1 cellular context compared by ENCODE assay signal in genomic region chr21:45309541-45310381, GRCh38.
TF ChIP-seq lines count a peak whose summit lies in the region.

No MANE protein-coding gene starts in this region.

TF ChIP-seq in IMR-90, 13 proteins besides CTCF, POLR2A, EP300 and RAD21:
- TF ChIP-seq BHLHE40 (IDR thresholded peaks at IDR 0.05; ENCODE audit: low read depth, low read length) (no peak), MXI1 (IDR thresholded peaks at IDR 0.05; ENCODE audit: borderline replicate concordance, low read depth, low read length) (no peak), RCOR1 (IDR thresholded peaks at IDR 0.05; ENCODE audit: insufficient replicate concordance, low read length) (no peak), CHD1 (IDR thresholded peaks at IDR 0.05; ENCODE audit: low read depth, low read length) (no peak), RFX5 (IDR thresholded peaks at IDR 0.05; ENCODE audit: low read depth, low read length) (no peak), SMC3 (IDR thresholded peaks at IDR 0.05; ENCODE audit: low read depth, low read length) (no peak), MAZ (IDR thresholded peaks at IDR 0.05; ENCODE audit: borderline replicate concordance, low read depth, low read length) (no peak), NFE2L2 (IDR thresholded peaks at IDR 0.05; ENCODE audit: low read depth, low read length) (no peak)
TF ChIP-seq in IMR-90: peak in this region for 0.
